ENCODE assay signal across 8 cellular contexts in genomic region chr16:58024673-58025350, GRCh38. TPM values are rescaled to one million over a fixed set of nuclear protein-coding genes. Genes with fewer than 3 reads are reported as not detected.
DNase-seq lines count a peak whose midpoint lies in the region; ATAC-seq, FAIRE-seq and TF ChIP-seq lines count a peak whose summit lies in the region.

No MANE protein-coding gene starts in this region.

- H3K27ac Mint-ChIP-seq in immature natural killer cell: peak overlapping the region in 3 of 6 donors; percentile 67 to 72 (median 70)

- peaks cover 0 to 13% (median 7%) of the 10 kb centered on the region in 3 donors for H3K27me3 Mint-ChIP-seq in immature natural killer cell (ENCODE audit: low read depth in 3 of 3)

- peak overlapping the region; percentile 89 to 92 (median 91) for H3K4me3 Mint-ChIP-seq in immature natural killer cell

- H2AFZ ChIP-seq in KMS-11 (ENCODE audit: low read depth): peak overlapping the region; percentile 82

- no peak for TF ChIP-seq CTCF in KMS-11 (conservative IDR thresholded peaks at IDR 0.05; ENCODE audit: low read depth, low read length)
- no peak for TF ChIP-seq CTCF in D721Med (IDR thresholded peaks at IDR 0.05; ENCODE audit: insufficient read depth, missing control alignments)

- H3K27me3 ChIP-seq in BLaER1: peaks cover 66% of the 10 kb centered on the region
- H3K27me3 ChIP-seq in KMS-11 (ENCODE audit: insufficient read depth, low read depth): no peaks in the 10 kb centered on the region
- H3K27me3 ChIP-seq in adipocyte (replicated peaks; ENCODE audit: control insufficient read depth, insufficient read depth, low read length): peaks cover 4% of the 10 kb centered on the region

- no peaks in the 10 kb centered on the region for H3K9me3 Mint-ChIP-seq in immature natural killer cell

- no peak for ATAC-seq in HG03135 (IDR thresholded peaks at IDR 0.05; ENCODE audit: unreplicated experiment)
- no peak for ATAC-seq in HG03442 (IDR thresholded peaks at IDR 0.05; ENCODE audit: unreplicated experiment)

- H3K4me3 ChIP-seq in BLaER1 (peak overlapping the region; percentile 73), KMS-11 (IDR thresholded peaks at IDR 0.05; ENCODE audit: insufficient read depth, low read depth, low read length) (no peak overlapping the region), adipocyte (ENCODE audit: low read length) (peak overlapping the region; percentile 82)

- H3K27ac ChIP-seq in BLaER1: no peak overlapping the region
- no peak overlapping the region for H3K27ac ChIP-seq in KMS-11

- peak; percentile 28 for DNase-seq in adipocyte (ENCODE audit: low read depth)
- peak in 1 of 3 donors; percentile 26 for DNase-seq in immature natural killer cell
- DNase-seq in stimulated activated CD4-positive, alpha-beta T cell treated with anti-CD3 and anti-CD28 coated beads, Interleukin-4, amount 100 ng/mL, for 24 hours: peak; percentile 21
- no peak for DNase-seq in D721Med (ENCODE audit: insufficient read length, low spot score)

- no peaks in the 10 kb centered on the region; the same call in 1 of the 2 replicates for H3K36me3 ChIP-seq in BLaER1
- H3K36me3 ChIP-seq in KMS-11 (ENCODE audit: insufficient read depth): no peaks in the 10 kb centered on the region
- no peaks in the 10 kb centered on the region for H3K36me3 ChIP-seq in adipocyte (ENCODE audit: control insufficient read depth, insufficient read depth, low read length, severe bottlenecking)

- no peak for FAIRE-seq in D721Med (lab: Jason Lieb, UNC)

- no peaks in the 10 kb centered on the region for H3K79me2 ChIP-seq in KMS-11 (ENCODE audit: insufficient read depth, low read depth)

- H3K9me3 ChIP-seq in BLaER1: no peaks in the 10 kb centered on the region
- no peaks in the 10 kb centered on the region for H3K9me3 ChIP-seq in adipocyte (ENCODE audit: control insufficient read depth, low read length)

- H3K4me1 ChIP-seq in BLaER1: peaks cover 47% of the 10 kb centered on the region
- H3K4me1 ChIP-seq in KMS-11 (ENCODE audit: low read depth, poor library complexity, severe bottlenecking): peaks cover 3% of the 10 kb centered on the region
- H3K4me1 ChIP-seq in adipocyte (ENCODE audit: control insufficient read depth, insufficient read depth, low read length): peaks cover 34% of the 10 kb centered on the region

- H3K9ac ChIP-seq in BLaER1: peak overlapping the region; percentile 48; the same call in 1 of the 2 replicates
- no peak overlapping the region for H3K9ac ChIP-seq in KMS-11
- peak overlapping the region; percentile 74 for H3K9ac ChIP-seq in adipocyte (ENCODE audit: low read length)

- H3K4me2 ChIP-seq in BLaER1 (peak overlapping the region; percentile 100), KMS-11 (peak overlapping the region; percentile 76)

- peaks cover 16 to 20% of the 10 kb centered on the region in 2 donors for H3K4me1 Mint-ChIP-seq in immature natural killer cell

- peaks cover 0 to 4% (median 0%) of the 10 kb centered on the region in 3 donors for H3K36me3 Mint-ChIP-seq in immature natural killer cell

- peaks cover 85% of the 10 kb centered on the region for H4K20me1 ChIP-seq in BLaER1
- no peaks in the 10 kb centered on the region for H4K20me1 ChIP-seq in KMS-11 (ENCODE audit: insufficient read depth)

RNA-seq across cellular contexts. Expression of gene MMP15, which starts 0.7 kb away (rescaled TPM):
- under 1 TPM in 1 of 3 donors, not detected in 2; 0.04 TPM for polyA plus RNA-seq in immature natural killer cell

RNA-seq across cellular contexts. Expression of gene USB1, which starts 23.6 kb away (rescaled TPM):
- 100 to 1,000 TPM in 1 of 3 donors, 10 to 100 TPM in 2; 43.3 to 104 (median 88.7) TPM for polyA plus RNA-seq in immature natural killer cell

RNA-seq across cellular contexts. Expression of gene ZNF319, which starts 24.3 kb away (rescaled TPM):
- polyA plus RNA-seq in immature natural killer cell: 10 to 100 TPM in 2 of 3 donors, 1 to 10 TPM in 1; 6.8 to 31.2 (median 10.3) TPM

RNA-seq across cellular contexts. Expression of gene CNGB1, which starts 53.9 kb away (rescaled TPM):
- polyA plus RNA-seq in immature natural killer cell: not detected
